8 cellular contexts compared by ENCODE assay signal in genomic region chr16:69396187-69397061, GRCh38. TPM values are rescaled to one million over a fixed set of nuclear protein-coding genes. Genes with fewer than 3 reads are reported as not detected.
A peak's percentile ranks its signal among the peaks of the same experiment; 100 is the strongest.
DNase-seq lines count a peak whose midpoint lies in the region; ATAC-seq, FAIRE-seq and TF ChIP-seq lines count a peak whose summit lies in the region.

No MANE protein-coding gene starts in this region.

- no peak overlapping the region for H3K4me3 Mint-ChIP-seq in activated naive CD8-positive, alpha-beta T cell treated with anti-CD3 and anti-CD28 coated beads, Interleukin-2, amount 50 U/mL, for 24 hours

- no peaks in the 10 kb centered on the region for H3K9me3 ChIP-seq in heart right ventricle

- WGBS in heart right ventricle, 2 donors = 42 to 49% methylated on average over 13 of the region's 13 CpGs

- no peak for FAIRE-seq in urothelium cell line (lab: Jason Lieb, UNC)

- no peaks in the 10 kb centered on the region for H3K9me3 Mint-ChIP-seq in activated naive CD8-positive, alpha-beta T cell treated with anti-CD3 and anti-CD28 coated beads, Interleukin-2, amount 50 U/mL, for 24 hours

- H3K4me1 ChIP-seq in heart right ventricle = peaks cover 7 to 46% (median 26%) of the 10 kb centered on the region in 9 donors

- DNase-seq in NK-92 treated with Interleukin-12 subunit alpha and Interleukin-12 subunit beta, amount 100 ng/mL, for 24 hours (lab: John Stamatoyannopoulos, UW) = peak; percentile 30
- DNase-seq in NK-92 (lab: John Stamatoyannopoulos, UW; ENCODE audit: unreplicated experiment) (no peak), NCI-H1092 treated with DMSO at 0.1 percent for 48 hours (lab: John Stamatoyannopoulos, UW) (peak; percentile 69), SW 1271 (lab: John Stamatoyannopoulos, UW) (peak; percentile 45 to 79), heart right ventricle (peak in 1 of 2 donors; percentile 84), pulmonary artery endothelial cell (ENCODE audit: low read depth, low spot score) (peak; percentile 59), urothelium cell line (ENCODE audit: low spot score) (peak; percentile 70)
- DNase-seq in activated naive CD8-positive, alpha-beta T cell treated with anti-CD3 and anti-CD28 coated beads, Interleukin-2, amount 50 U/mL, for 24 hours = peak; percentile 77

- no peaks in the 10 kb centered on the region for H3K36me3 ChIP-seq in heart right ventricle

- peak; percentile 67 for ATAC-seq in activated naive CD8-positive, alpha-beta T cell treated with anti-CD3 and anti-CD28 coated beads, Interleukin-2, amount 50 U/mL, for 24 hours
- peak in 7 of 8 donors; percentile 40 to 66 (median 45) for ATAC-seq in heart right ventricle

- peak in 7 of 9 donors; percentile 65 to 82 (median 74) for TF ChIP-seq CTCF in heart right ventricle (IDR thresholded peaks at IDR 0.05)

- H3K27me3 Mint-ChIP-seq in activated naive CD8-positive, alpha-beta T cell treated with anti-CD3 and anti-CD28 coated beads, Interleukin-2, amount 50 U/mL, for 24 hours = peaks cover 2% of the 10 kb centered on the region

- H3K36me3 Mint-ChIP-seq in activated naive CD8-positive, alpha-beta T cell treated with anti-CD3 and anti-CD28 coated beads, Interleukin-2, amount 50 U/mL, for 24 hours (ENCODE audit: low read depth) = no peaks in the 10 kb centered on the region

- no peak overlapping the region for H3K4me3 ChIP-seq in heart right ventricle

- peaks cover 27% of the 10 kb centered on the region for H3K4me1 Mint-ChIP-seq in activated naive CD8-positive, alpha-beta T cell treated with anti-CD3 and anti-CD28 coated beads, Interleukin-2, amount 50 U/mL, for 24 hours

- no peaks in the 10 kb centered on the region for H3K27me3 ChIP-seq in heart right ventricle

- intact Hi-C loops in heart right ventricle (cut with DNase I) = loop anchor here (2.0 to 10.0 kb wide), 11 partner anchors 68 to 361 kb away; partner anchors contain the start of genes NFAT5 (in 6 of the 10) and NOB1 (in 4 of the 10)

- peak overlapping the region; percentile 47 for H3K27ac Mint-ChIP-seq in activated naive CD8-positive, alpha-beta T cell treated with anti-CD3 and anti-CD28 coated beads, Interleukin-2, amount 50 U/mL, for 24 hours

- H3K27ac ChIP-seq in heart right ventricle = peak overlapping the region in 9 of 10 donors; percentile 57 to 82 (median 77)

RNA-seq across cellular contexts. Expression of gene TERF2, which starts 10.6 kb away (rescaled TPM):
- total RNA-seq in heart right ventricle (10 to 100 TPM; 19.9 to 31.9 (median 28.3) TPM), pulmonary artery endothelial cell (13.7 and 13.8 TPM in 2 replicates)
- polyA plus RNA-seq in heart right ventricle = 10 to 100 TPM in 1 of 2 donors, 1 to 10 TPM in 1; 6.7 to 12.8 TPM

RNA-seq across cellular contexts. Expression of gene CYB5B, which starts 28.0 kb away (rescaled TPM):
- 10 to 100 TPM; 59.8 to 84.2 (median 72.5) TPM for total RNA-seq in heart right ventricle
- polyA plus RNA-seq in heart right ventricle = 10 to 100 TPM; 53.8 to 59.9 TPM
- 102 and 165 TPM in 2 replicates for total RNA-seq in pulmonary artery endothelial cell

RNA-seq across cellular contexts. Expression of gene TMED6, which starts 44.8 kb away (rescaled TPM):
- total RNA-seq in heart right ventricle = under 1 TPM in 4 of 10 donors, not detected in 6; 0.32 to 0.41 (median 0.38) TPM
- under 1 TPM in 1 of 2 donors, not detected in 1; 0.37 TPM for polyA plus RNA-seq in heart right ventricle
- total RNA-seq in pulmonary artery endothelial cell = 0.13 and 0.21 TPM in 2 replicates

RNA-seq across cellular contexts. Expression of gene NIP7, which starts 56.9 kb away (rescaled TPM):
- total RNA-seq in heart right ventricle = 10 to 100 TPM in 1 of 10 donors, 1 to 10 TPM in 9; 6.1 to 15.8 (median 7.8) TPM
- polyA plus RNA-seq in heart right ventricle = 1 to 10 TPM; 8.0 to 8.2 TPM
- total RNA-seq in pulmonary artery endothelial cell = 39.8 and 40.7 TPM in 2 replicates

RNA-seq across cellular contexts. Expression of gene COG8, which starts 57.1 kb away (rescaled TPM):
- total RNA-seq in heart right ventricle (10 to 100 TPM; 20.0 to 29.1 (median 23.7) TPM), pulmonary artery endothelial cell (30.5 and 32.0 TPM in 2 replicates)
- 10 to 100 TPM; 15.7 to 16.8 TPM for polyA plus RNA-seq in heart right ventricle
